Comparison of ENCODE assay signal across 24 cellular contexts in genomic region chr2:29902356-29902755, GRCh38. TPM values are rescaled to one million over a fixed set of nuclear protein-coding genes. Genes with fewer than 3 reads are reported as not detected.
"Had no signal": no experiment of that assay in that cellular context is flagged by ENCODE, and none has a peak within 500 bp of the region (broad histone marks: within the 10 kb centered on the region; RNA-seq: fewer than 3 reads in every experiment).

No MANE protein-coding gene starts in this region.

- DNase-seq: activated CD4-positive, alpha-beta memory T cell treated with anti-CD3 and anti-CD28 coated beads for 36 hours; activated CD4-positive, alpha-beta T cell treated with anti-CD3 and anti-CD28 coated beads for 4 hours; activated CD4-positive, CD25-positive, alpha-beta regulatory T cell; activated naive CD4-positive, alpha-beta T cell treated with Interleukin-2 at 50 U/mL for 16 hours; activated naive CD8-positive, alpha-beta T cell treated with anti-CD3 and anti-CD28 coated beads, Interleukin-2, amount 10 ng/mL, durations not matched to agents 7 days and 5 days; activated T-cell treated with anti-CD3 and anti-CD28 coated beads, Interleukin-2, amount 50 U/mL, for 48 hours; amniotic stem cell; cortex of kidney; nucleus accumbens; right cardiac atrium; stimulated activated CD4-positive, alpha-beta T cell treated with anti-CD3 and anti-CD28 coated beads, Interleukin-12 subunit alpha, Interleukin-12 subunit beta, amount 100 ng/mL, for 4 hours; stimulated activated CD4-positive, alpha-beta T cell treated with anti-CD3 and anti-CD28 coated beads, Interleukin-4, amount 100 ng/mL, for 4 hours; substantia nigra; T-helper 17 cell; thyroid gland had no signal

- H3K9ac ChIP-seq: parathyroid adenoma had no signal

- ATAC-seq: right cardiac atrium, T-helper 17 cell had no signal

- H3K9me3 ChIP-seq: thyroid gland had no signal

- H3K4me1 ChIP-seq: parathyroid adenoma had no signal

- H3K4me3 ChIP-seq: thyroid gland had no signal

- H2AFZ ChIP-seq: parathyroid adenoma had no signal

- H3K27me3 ChIP-seq: thyroid gland had no signal

- H3K79me2 ChIP-seq: parathyroid adenoma had no signal

- H3K9me3 Mint-ChIP-seq: activated CD4-positive, alpha-beta memory T cell treated with anti-CD3 and anti-CD28 coated beads for 36 hours; activated naive CD8-positive, alpha-beta T cell treated with anti-CD3 and anti-CD28 coated beads, Interleukin-2, amount 10 ng/mL, durations not matched to agents 7 days and 5 days; nephron; stimulated activated naive CD8-positive, alpha-beta T cell treated with anti-CD3 and anti-CD28 coated beads, Interleukin-15, Interleukin-2, amounts not matched to agents 100 ng/mL and 50 ng/mL, for 24 hours had no signal

- H3K4me3 Mint-ChIP-seq: activated CD4-positive, alpha-beta memory T cell treated with anti-CD3 and anti-CD28 coated beads for 36 hours; activated naive CD8-positive, alpha-beta T cell treated with anti-CD3 and anti-CD28 coated beads, Interleukin-2, amount 10 ng/mL, durations not matched to agents 7 days and 5 days; memory B cell; nephron; stimulated activated naive CD8-positive, alpha-beta T cell treated with anti-CD3 and anti-CD28 coated beads, Interleukin-15, Interleukin-2, amounts not matched to agents 100 ng/mL and 50 ng/mL, for 24 hours; T-helper 17 cell had no signal

- H3K4me1 Mint-ChIP-seq: activated naive CD8-positive, alpha-beta T cell treated with anti-CD3 and anti-CD28 coated beads, Interleukin-2, amount 10 ng/mL, durations not matched to agents 7 days and 5 days; memory B cell; nephron; T-helper 17 cell had no signal

- H3K36me3 Mint-ChIP-seq: activated CD4-positive, alpha-beta memory T cell treated with anti-CD3 and anti-CD28 coated beads for 36 hours; activated naive CD8-positive, alpha-beta T cell treated with anti-CD3 and anti-CD28 coated beads, Interleukin-2, amount 10 ng/mL, durations not matched to agents 7 days and 5 days; memory B cell had no signal

- H3K27ac ChIP-seq: parathyroid adenoma, thyroid gland had no signal

- H3K27ac Mint-ChIP-seq: activated CD4-positive, alpha-beta memory T cell treated with anti-CD3 and anti-CD28 coated beads for 36 hours; activated naive CD8-positive, alpha-beta T cell treated with anti-CD3 and anti-CD28 coated beads, Interleukin-2, amount 10 ng/mL, durations not matched to agents 7 days and 5 days; memory B cell; nephron; stimulated activated naive CD8-positive, alpha-beta T cell treated with anti-CD3 and anti-CD28 coated beads, Interleukin-15, Interleukin-2, amounts not matched to agents 100 ng/mL and 50 ng/mL, for 24 hours; T-helper 17 cell had no signal

- H3K36me3 ChIP-seq: thyroid gland had no signal

RNA-seq across cellular contexts. Expression of gene ALK, which starts 19.0 kb away (rescaled TPM):
- total RNA-seq: activated CD4-positive, alpha-beta memory T cell treated with anti-CD3 and anti-CD28 coated beads for 36 hours; activated naive CD8-positive, alpha-beta T cell treated with anti-CD3 and anti-CD28 coated beads, Interleukin-2, amount 10 ng/mL, durations not matched to agents 7 days and 5 days; bronchial epithelial cell; fibroblast of villous mesenchyme; glomerular endothelial cell; mononuclear cell; pulmonary artery endothelial cell; T-helper 17 cell had no signal
